Comparison of ENCODE assay signal across 8 cellular contexts in the genomic region with DNA sequence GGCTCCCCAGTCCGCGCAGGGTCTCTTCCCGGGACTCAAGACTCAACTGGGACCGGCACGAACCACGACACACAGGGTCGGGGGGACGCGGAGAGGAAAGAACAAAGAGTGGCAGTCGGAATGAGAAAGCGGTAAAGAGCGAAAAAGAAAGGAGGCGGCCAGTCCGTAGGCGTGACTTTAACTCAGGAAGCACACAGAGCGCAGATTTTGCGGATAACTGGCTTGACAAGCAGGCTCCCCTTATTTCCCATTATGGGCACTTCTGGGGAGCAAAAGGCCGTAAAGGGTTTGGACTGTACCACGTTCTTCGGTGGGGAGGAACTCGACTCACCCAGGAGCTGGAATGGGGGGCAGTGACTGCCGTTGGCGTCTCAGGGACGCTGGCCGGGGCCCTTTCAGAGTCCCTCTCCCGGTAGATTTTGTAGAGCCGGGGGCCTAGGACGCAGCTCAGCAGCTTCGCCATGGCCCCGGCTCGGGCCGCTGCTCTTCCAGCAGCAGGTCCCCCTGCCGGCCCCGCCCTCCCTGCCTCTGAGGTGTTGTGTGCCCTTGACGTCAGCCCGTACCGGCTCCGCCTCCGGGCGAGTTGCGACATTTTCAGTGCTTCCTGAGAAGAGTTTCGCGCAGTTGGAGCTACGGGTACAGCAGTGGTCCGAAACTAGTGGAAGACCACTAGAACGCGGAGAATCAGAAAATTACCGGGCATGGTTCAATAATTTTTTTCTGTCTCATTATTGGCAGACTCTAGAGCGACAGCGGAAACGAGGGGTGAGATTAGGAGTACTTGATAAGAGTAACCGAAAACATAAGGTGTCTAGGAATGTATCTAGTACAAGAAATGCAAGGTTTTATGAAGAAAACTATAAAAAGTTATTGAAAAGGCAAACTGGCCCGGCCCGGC. TPM values are rescaled to one million over a fixed set of nuclear protein-coding genes. Genes with fewer than 3 reads are reported as not detected.
DNase-seq lines count a peak whose midpoint lies in the region; ATAC-seq and TF ChIP-seq lines count a peak whose summit lies in the region.

A gene (minus strand): TSS at position 506 of the 898 bp plus-strand sequence. CDS start 43 bp downstream, at position 463.

- no peaks in the 10 kb centered on the region for H3K9me2 ChIP-seq in HCT116 (ENCODE audit: insufficient read depth)

- in situ Hi-C loops in SK-MEL-5 (cut with HindIII; ENCODE audit: low pct_unique_long_range_greater_than_20kb, low sequenced_read_pairs): no loop called here

- RAD21 ChIA-PET in HCT116 (lab: Charles Lee; ENCODE audit: low non-redundant PET in 1 of 2, low total read pairs in 2 of 2, uncharacterized antibody in 2 of 2, unreplicated experiment in 2 of 2): interaction anchor here in 1 of 2 experiments (1.0 kb wide), 1 partner anchor 26 kb away, joined by 3 read pairs; no protein-coding TSS in a partner anchor

- TF ChIP-seq CTCF in HCT116 (IDR thresholded peaks at IDR 0.05 in 2 of 3, conservative IDR thresholded peaks at IDR 0.05 in 1 of 3; ENCODE audit: borderline replicate concordance in 1 of 3, insufficient read depth in 1 of 3, low read depth in 2 of 3, low read length in 2 of 3): 0 out of 6 replicates have a peak, but pooled peaks of 1 of the 3 experiments have one; percentile 4

- H4K20me1 ChIP-seq in HCT116 (ENCODE audit: insufficient read depth): no peaks in the 10 kb centered on the region

- CTCF ChIA-PET in HCT116 (lab: Charles Lee): interaction anchor here (1.0 to 2.1 kb wide), 4 partner anchors 10 to 492 kb away, joined by 3 to 10 read pairs (median 5); no protein-coding TSS in a partner anchor

- peak; percentile 93 for ATAC-seq in HCT116

- BruUV-seq in HCT116 (replicated peaks; lab: Mats Ljungman, UMichigan): no TSS peak

- H3K9ac ChIP-seq in HCT116 (ENCODE audit: low read length) (peak within 1 kb of the TSS; percentile 85), subcutaneous abdominal adipose tissue (ENCODE audit: low read length in 5 of 5) (peak within 1 kb of the TSS; percentile 90 to 97 (median 96))

- H3K36me3 ChIP-seq in HCT116 (ENCODE audit: control insufficient read depth in 1 of 2, insufficient read depth in 2 of 2, low read length in 2 of 2) (no peaks in the 10 kb centered on the region), neuron (ENCODE audit: insufficient read depth, low read length) (peaks cover 15% of the 10 kb centered on the region), subcutaneous abdominal adipose tissue (ENCODE audit: control insufficient read depth in 5 of 5, insufficient read depth in 5 of 5, low read length in 5 of 5) (peaks cover 0 to 19% (median 12%) of the 10 kb centered on the region in 5 donors)

- H3K4me2 ChIP-seq in HCT116 (ENCODE audit: low read length): peak within 1 kb of the TSS; percentile 77

- peaks cover 13% of the 10 kb centered on the region for H3K79me2 ChIP-seq in HCT116 (ENCODE audit: insufficient read depth, low read length)

- TF ChIP-seq RAD21 in HCT116 (IDR thresholded peaks at IDR 0.05; ENCODE audit: low read depth): no peak; the same call in 1 of the 2 replicates

- DNase-seq in ELR (ENCODE audit: low read depth) (peak; percentile 99), HCT116 (ENCODE audit: low read depth, low spot score) (peak; percentile 98), MV-4-11 (lab: John Stamatoyannopoulos, UW) (peak; percentile 98), SK-MEL-5 (ENCODE audit: low read depth, low spot score) (peak; percentile 98), foreskin melanocyte (peak; percentile 98)
- DNase-seq in activated naive CD4-positive, alpha-beta T cell treated with Interleukin-2 at 50 U/mL for 16 hours: peak; percentile 96

- H3K27me3 ChIP-seq in HCT116 (ENCODE audit: insufficient read depth, low read length) (no peaks in the 10 kb centered on the region), neuron (ENCODE audit: insufficient read depth, low read length) (no peaks in the 10 kb centered on the region), subcutaneous abdominal adipose tissue (ENCODE audit: control insufficient read depth in 5 of 5, insufficient read depth in 4 of 5, low read length in 5 of 5) (no peaks in the 10 kb centered on the region)

- POLR2A ChIA-PET in HCT116 (lab: Charles Lee): interaction anchor here (0.7 to 2.0 kb wide), 13 partner anchors 11 to 140 kb away, joined by 3 to 12 read pairs (median 4); a partner anchor contains a TSS

- H3K27ac ChIP-seq in HCT116 (ENCODE audit: low read depth, low read length) (peak within 1 kb of the TSS; percentile 82), subcutaneous abdominal adipose tissue (ENCODE audit: low read depth, low read length) (peak within 1 kb of the TSS; percentile 97)

- no peak within 1 kb of the TSS for H2AFZ ChIP-seq in HCT116 (ENCODE audit: low read depth, low read length, poor library complexity, severe bottlenecking)
- H2AFZ ChIP-seq in neuron (ENCODE audit: low read depth, low read length): peak within 1 kb of the TSS; percentile 87

- H3K9me3 ChIP-seq in HCT116 (ENCODE audit: control insufficient read depth in 1 of 2, insufficient read depth in 1 of 2, low read depth in 1 of 2, low read length in 2 of 2): no peaks in the 10 kb centered on the region
- no peaks in the 10 kb centered on the region for H3K9me3 ChIP-seq in neuron (ENCODE audit: low read length)
- no peaks in the 10 kb centered on the region for H3K9me3 ChIP-seq in subcutaneous abdominal adipose tissue (ENCODE audit: control insufficient read depth in 5 of 5, low read length in 5 of 5)

- intact Hi-C loops in HCT116 (cut with micrococcal nuclease): loop anchor here (2.0 kb wide), 1 partner anchor 36 kb away; no protein-coding TSS in a partner anchor

- peaks cover 7 to 15% of the 10 kb centered on the region in 2 experiments; a peak in 3 of 4 replicates for H3K4me1 ChIP-seq in HCT116 (ENCODE audit: control insufficient read depth in 1 of 2, insufficient read depth in 2 of 2, low read length in 2 of 2)
- H3K4me1 ChIP-seq in neuron (ENCODE audit: insufficient read depth, low read length): peaks cover 9% of the 10 kb centered on the region
- H3K4me1 ChIP-seq in subcutaneous abdominal adipose tissue (ENCODE audit: control insufficient read depth in 5 of 5, insufficient read depth in 5 of 5, low read length in 5 of 5): peaks cover 6 to 31% (median 24%) of the 10 kb centered on the region in 5 donors

- peak; percentile 48 for TF ChIP-seq POLR2A in HCT116 (IDR thresholded peaks at IDR 0.05; ENCODE audit: borderline replicate concordance, extremely low read depth, insufficient read depth, insufficient read length)

- peak within 1 kb of the TSS; percentile 89 to 98 for H3K4me3 ChIP-seq in HCT116 (replicated peaks in 1 of 2; ENCODE audit: low read depth in 1 of 2, low read length in 2 of 2)
- H3K4me3 ChIP-seq in neuron (ENCODE audit: low read length): peak within 1 kb of the TSS; percentile 93
- H3K4me3 ChIP-seq in subcutaneous abdominal adipose tissue (ENCODE audit: low read depth in 1 of 5, low read length in 5 of 5): peak within 1 kb of the TSS; percentile 89 to 98 (median 94)

TF ChIP-seq in HCT116, 20 proteins besides CTCF, POLR2A, EP300 and RAD21:
- TF ChIP-seq YY1 (IDR thresholded peaks at IDR 0.05; ENCODE audit: extremely low read depth, insufficient replicate concordance, low read depth, low read length) (peak; percentile 84), SIN3A (IDR thresholded peaks at IDR 0.05; ENCODE audit: low read depth) (peak; percentile 83), JUND (IDR thresholded peaks at IDR 0.05) (peak; percentile 35; the same call in 1 of the 2 replicates), CBX3 (IDR thresholded peaks at IDR 0.05; ENCODE audit: low read depth) (peak; percentile 78), CEBPB (IDR thresholded peaks at IDR 0.05; ENCODE audit: low read depth) (peak; percentile 99), EGR1 (IDR thresholded peaks at IDR 0.05; ENCODE audit: low read depth) (no peak), SP1 (IDR thresholded peaks at IDR 0.05; ENCODE audit: low read depth) (peak; percentile 90), ZNF274 (IDR thresholded peaks at IDR 0.05; ENCODE audit: low read depth, low read length) (no peak), FOSL1 (IDR thresholded peaks at IDR 0.05; ENCODE audit: low read depth) (no peak), ZFX (IDR thresholded peaks at IDR 0.05) (peak; percentile 46; the same call in 1 of the 2 replicates), POLR2AphosphoS5 (IDR thresholded peaks at IDR 0.05; ENCODE audit: low read depth, low read length) (peak; percentile 95), TCF7L2 (IDR thresholded peaks at IDR 0.05; ENCODE audit: borderline replicate concordance, extremely low read depth, insufficient read depth, insufficient read length) (peak; percentile 62)
- TF ChIP-seq, protein P1, sequence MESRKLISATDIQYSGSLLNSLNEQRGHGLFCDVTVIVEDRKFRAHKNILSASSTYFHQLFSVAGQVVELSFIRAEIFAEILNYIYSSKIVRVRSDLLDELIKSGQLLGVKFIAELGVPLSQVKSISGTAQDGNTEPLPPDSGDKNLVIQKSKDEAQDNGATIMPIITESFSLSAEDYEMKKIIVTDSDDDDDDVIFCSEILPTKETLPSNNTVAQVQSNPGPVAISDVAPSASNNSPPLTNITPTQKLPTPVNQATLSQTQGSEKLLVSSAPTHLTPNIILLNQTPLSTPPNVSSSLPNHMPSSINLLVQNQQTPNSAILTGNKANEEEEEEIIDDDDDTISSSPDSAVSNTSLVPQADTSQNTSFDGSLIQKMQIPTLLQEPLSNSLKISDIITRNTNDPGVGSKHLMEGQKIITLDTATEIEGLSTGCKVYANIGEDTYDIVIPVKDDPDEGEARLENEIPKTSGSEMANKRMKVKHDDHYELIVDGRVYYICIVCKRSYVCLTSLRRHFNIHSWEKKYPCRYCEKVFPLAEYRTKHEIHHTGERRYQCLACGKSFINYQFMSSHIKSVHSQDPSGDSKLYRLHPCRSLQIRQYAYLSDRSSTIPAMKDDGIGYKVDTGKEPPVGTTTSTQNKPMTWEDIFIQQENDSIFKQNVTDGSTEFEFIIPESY (IDR thresholded peaks at IDR 0.05; ENCODE audit: extremely low read depth, insufficient replicate concordance, low read length): peak; percentile 77
- TF ChIP-seq, protein P2, sequence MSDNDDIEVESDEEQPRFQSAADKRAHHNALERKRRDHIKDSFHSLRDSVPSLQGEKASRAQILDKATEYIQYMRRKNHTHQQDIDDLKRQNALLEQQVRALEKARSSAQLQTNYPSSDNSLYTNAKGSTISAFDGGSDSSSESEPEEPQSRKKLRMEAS (IDR thresholded peaks at IDR 0.05): peak; percentile 50

RNA-seq across cellular contexts. Expression of the gene that starts here (rescaled TPM):
- total RNA-seq in HCT116 (2021; ENCODE audit: unreplicated experiment): 32.4 TPM
- polyA plus RNA-seq in HCT116 (2012): 44.3 and 46.5 TPM in 2 replicates
- 53.0 and 55.0 TPM in 2 replicates for total RNA-seq in SK-MEL-5 (2014; rRNA removed; shearing (Covaris generic))
- 33.3 and 36.5 TPM in 2 replicates for polyA plus RNA-seq in SK-MEL-5 (2015; cell fraction: cytosol; rRNA removed)
- polyA plus RNA-seq in SK-MEL-5 (2015; cell fraction: nucleus; rRNA removed): 133 and 150 TPM in 2 replicates

Comparison
In these comparisons a context has a peak if more than half of its experiments do, and no peak if none do; other contexts are left out.
1. Peak in every context shown above with its lines: DNase-seq, ATAC-seq, H3K4me3 ChIP-seq and H3K27ac ChIP-seq.